Comparison of ENCODE assay signal across 9 cellular contexts in genomic region chr17:8740486-8740885, GRCh38. TPM values are rescaled to one million over a fixed set of nuclear protein-coding genes. Genes with fewer than 3 reads are reported as not detected.
DNase-seq lines count a peak whose midpoint lies in the region; ATAC-seq and TF ChIP-seq lines count a peak whose summit lies in the region.
"Had no signal": no experiment of that assay in that cellular context is flagged by ENCODE, and none has a peak within 500 bp of the region (broad histone marks: within the 10 kb centered on the region; RNA-seq: fewer than 3 reads in every experiment).

No MANE protein-coding gene starts in this region.

- ATAC-seq in lower lobe of right lung = no peak
- ATAC-seq in upper lobe of left lung (ENCODE audit: low FRiP score in 2 of 2) = no peak
- ATAC-seq in GM21526 (IDR thresholded peaks at IDR 0.05; ENCODE audit: low FRiP score, unreplicated experiment) = no peak
- ATAC-seq: left lung had no signal

- TF ChIP-seq EP300 in upper lobe of left lung (IDR thresholded peaks at IDR 0.05) = no peak

- no peaks in the 10 kb centered on the region for H3K4me1 ChIP-seq in lower lobe of right lung
- H3K4me1 ChIP-seq in upper lobe of left lung = peaks cover 0 to 9% (median 4%) of the 10 kb centered on the region in 4 donors
- no peaks in the 10 kb centered on the region for H3K4me1 ChIP-seq in thyroid gland

- no peaks in the 10 kb centered on the region for H3K9me3 ChIP-seq in lower lobe of right lung
- H3K9me3 ChIP-seq in upper lobe of left lung = no peaks in the 10 kb centered on the region
- no peaks in the 10 kb centered on the region for H3K9me3 ChIP-seq in thyroid gland
- H3K9me3 ChIP-seq: left lung had no signal

- H3K27me3 ChIP-seq in lower lobe of right lung (ENCODE audit: low read depth) = peaks cover 5% of the 10 kb centered on the region
- H3K27me3 ChIP-seq in upper lobe of left lung = no peaks in the 10 kb centered on the region
- no peaks in the 10 kb centered on the region for H3K27me3 ChIP-seq in thyroid gland

- TF ChIP-seq POLR2A in upper lobe of left lung (IDR thresholded peaks at IDR 0.05) (no peak), thyroid gland (IDR thresholded peaks at IDR 0.05) (no peak)

- intact Hi-C loops in lower lobe of right lung (cut with DNase I) (no loop called here), thyroid gland (cut with DNase I) (loop anchor here (10.0 kb wide), 1 partner anchor 166 kb away; no protein-coding TSS in a partner anchor)

- peak; percentile 64 for DNase-seq in activated gamma-delta T cell treated with Interleukin-2 at 50 U/mL for 16 hours
- DNase-seq in activated gamma-delta T cell (lab: John Stamatoyannopoulos, UW) = no peak
- DNase-seq in activated T-cell treated with anti-CD3 and anti-CD28 coated beads for 24 hours (ENCODE audit: low read depth) = peak; percentile 24
- no peak for DNase-seq in lower lobe of right lung
- no peak for DNase-seq in upper lobe of left lung
- no peak for DNase-seq in thyroid gland
- no peak for DNase-seq in NCI-H1048 (lab: John Stamatoyannopoulos, UW)
- DNase-seq: left lung had no signal

- TF ChIP-seq CTCF in lower lobe of right lung (IDR thresholded peaks at IDR 0.05) (no peak), upper lobe of left lung (IDR thresholded peaks at IDR 0.05) (no peak), thyroid gland (IDR thresholded peaks at IDR 0.05) (no peak)

- H3K27ac ChIP-seq in lower lobe of right lung = no peak overlapping the region
- H3K27ac ChIP-seq in upper lobe of left lung = no peak overlapping the region
- H3K27ac ChIP-seq in thyroid gland = no peak overlapping the region
- H3K27ac ChIP-seq: left lung had no signal

- H3K4me3 ChIP-seq in lower lobe of right lung (peak overlapping the region; percentile 29), upper lobe of left lung (peak overlapping the region in 3 of 4 donors; percentile 1 to 25 (median 12)), thyroid gland (replicated peaks in 1 of 3) (no peak overlapping the region)
- H3K4me3 ChIP-seq: left lung had no signal

- 39 to 48% methylated on average over 12 of the region's 12 CpGs for whole genome bisulfite sequencing in upper lobe of left lung, 2 donors
- 65 to 68% methylated on average over 12 of the region's 12 CpGs for WGBS in thyroid gland, 2 donors

- H3K36me3 ChIP-seq in lower lobe of right lung (no peaks in the 10 kb centered on the region), upper lobe of left lung (no peaks in the 10 kb centered on the region), thyroid gland (no peaks in the 10 kb centered on the region)
- H3K36me3 ChIP-seq: left lung had no signal

RNA-seq across cellular contexts. Expression of gene CCDC42, which starts 4.2 kb away (rescaled TPM):
- total RNA-seq in lower lobe of right lung (not detected), upper lobe of left lung (under 1 TPM in 1 of 6 donors, not detected in 5; 0.24 TPM), thyroid gland (not detected)
- total RNA-seq: left lung had no signal

RNA-seq across cellular contexts. Expression of gene SPDYE4, which starts 17.9 kb away (rescaled TPM):
- total RNA-seq in lower lobe of right lung (not detected), upper lobe of left lung (not detected), thyroid gland (not detected)
- total RNA-seq: left lung had no signal

RNA-seq across cellular contexts. Expression of gene MFSD6L, which starts 58.7 kb away (rescaled TPM):
- 0.95 TPM for total RNA-seq in lower lobe of right lung
- 1 to 10 TPM in 3 of 6 donors, under 1 TPM in 2, not detected in 1; 0.61 to 3.0 (median 2.0) TPM for total RNA-seq in upper lobe of left lung
- 10 to 100 TPM in 2 of 4 donors, 1 to 10 TPM in 2; 2.4 to 18.6 (median 11.8) TPM for total RNA-seq in thyroid gland

Comparison
In these comparisons a context has a peak if more than half of its experiments do, and no peak if none do; other contexts are left out.
1. DNase-seq: peak in activated gamma-delta T cell treated with Interleukin-2 at 50 U/mL for 16 hours (single experiment) and activated T-cell treated with anti-CD3 and anti-CD28 coated beads for 24 hours (single experiment); none in activated gamma-delta T cell (single experiment), lower lobe of right lung (single experiment), upper lobe of left lung (0 of 2), thyroid gland (0 of 2) and NCI-H1048 (single experiment).
2. H3K4me3 ChIP-seq: peak in lower lobe of right lung (single experiment) and upper lobe of left lung (3 of 4); none in thyroid gland (0 of 3).